Comparison of ENCODE assay signal across 17 cellular contexts in genomic region chr6:140345935-140346334, GRCh38.
"Had no signal": no experiment of that assay in that cellular context is flagged by ENCODE, and none has a peak within 500 bp of the region (broad histone marks: within the 10 kb centered on the region; RNA-seq: fewer than 3 reads in every experiment).

No MANE protein-coding gene starts in this region.

- H3K36me3 ChIP-seq: lower lobe of right lung, prostate gland, thoracic aorta, vagina had no signal

- H3K4me3 Mint-ChIP-seq: activated CD8-positive, alpha-beta memory T cell treated with anti-CD3 and anti-CD28 coated beads, Interleukin-2, amount 10 ng/mL, durations not matched to agents 7 days and 5 days; activated naive CD8-positive, alpha-beta T cell treated with anti-CD3 and anti-CD28 coated beads for 36 hours; activated T-cell treated with anti-CD3 and anti-CD28 coated beads, Interleukin-2, amount 50 U/mL, for 4 hours; naive thymus-derived CD8-positive, alpha-beta T cell; stimulated activated naive CD8-positive, alpha-beta T cell treated with anti-CD3 and anti-CD28 coated beads, Interleukin-15, amount 100 ng/mL, for 72 hours had no signal

- DNase-seq: activated CD4-positive, alpha-beta T cell treated with anti-CD3 and anti-CD28 coated beads, Interleukin-2, amount 50 U/mL, for 4 hours; activated CD8-positive, alpha-beta memory T cell treated with anti-CD3 and anti-CD28 coated beads, Interleukin-2, amount 10 ng/mL, durations not matched to agents 7 days and 5 days; activated gamma-delta T cell; activated naive CD8-positive, alpha-beta T cell treated with anti-CD3 and anti-CD28 coated beads for 36 hours; activated T-cell treated with anti-CD3 and anti-CD28 coated beads, Interleukin-2, amount 50 U/mL, for 4 hours; lower lobe of right lung; midbrain; naive thymus-derived CD8-positive, alpha-beta T cell; stimulated activated CD4-positive, alpha-beta T cell treated with anti-CD3 and anti-CD28 coated beads, Interleukin-2, amount 100 ng/mL, for 48 hours; stimulated activated CD8-positive, alpha-beta memory T cell treated with anti-CD3 and anti-CD28 coated beads, Interleukin-4, amount 100 ng/mL, for 48 hours; stimulated activated naive CD8-positive, alpha-beta T cell treated with anti-CD3 and anti-CD28 coated beads, Interleukin-15, amount 100 ng/mL, for 72 hours had no signal

- FAIRE-seq: frontal cortex had no signal

- ATAC-seq: activated CD4-positive, CD25-positive, alpha-beta regulatory T cell treated with anti-CD3 and anti-CD28 coated beads, Interleukin-2, amount 50 U/mL, for 24 hours; activated CD8-positive, alpha-beta memory T cell treated with anti-CD3 and anti-CD28 coated beads, Interleukin-2, amount 10 ng/mL, durations not matched to agents 7 days and 5 days; activated T-cell treated with anti-CD3 and anti-CD28 coated beads, Interleukin-2, amount 50 U/mL, for 4 hours; naive thymus-derived CD8-positive, alpha-beta T cell; sciatic nerve; stimulated activated naive CD8-positive, alpha-beta T cell treated with anti-CD3 and anti-CD28 coated beads, Interleukin-15, amount 100 ng/mL, for 72 hours had no signal

- H3K27ac ChIP-seq: prostate gland, thoracic aorta, vagina had no signal

- H3K4me3 ChIP-seq: lower lobe of right lung, prostate gland, thoracic aorta, vagina had no signal

- H3K4me1 Mint-ChIP-seq: activated naive CD8-positive, alpha-beta T cell treated with anti-CD3 and anti-CD28 coated beads for 36 hours; naive thymus-derived CD8-positive, alpha-beta T cell; stimulated activated naive CD8-positive, alpha-beta T cell treated with anti-CD3 and anti-CD28 coated beads, Interleukin-15, amount 100 ng/mL, for 72 hours had no signal

- H3K9me3 Mint-ChIP-seq: activated T-cell treated with anti-CD3 and anti-CD28 coated beads, Interleukin-2, amount 50 U/mL, for 4 hours had no signal

- H3K27ac Mint-ChIP-seq: activated CD8-positive, alpha-beta memory T cell treated with anti-CD3 and anti-CD28 coated beads, Interleukin-2, amount 10 ng/mL, durations not matched to agents 7 days and 5 days; activated naive CD8-positive, alpha-beta T cell treated with anti-CD3 and anti-CD28 coated beads for 36 hours; naive thymus-derived CD8-positive, alpha-beta T cell; stimulated activated naive CD8-positive, alpha-beta T cell treated with anti-CD3 and anti-CD28 coated beads, Interleukin-15, amount 100 ng/mL, for 72 hours had no signal

- H3K9me3 ChIP-seq: lower lobe of right lung, prostate gland, thoracic aorta, vagina had no signal

- H3K36me3 Mint-ChIP-seq: activated naive CD8-positive, alpha-beta T cell treated with anti-CD3 and anti-CD28 coated beads for 36 hours; naive thymus-derived CD8-positive, alpha-beta T cell had no signal

- H3K4me1 ChIP-seq: lower lobe of right lung, prostate gland had no signal

- H3K27me3 ChIP-seq: vagina had no signal
